In genomic region chr3:185729335-185729715, GRCh38 we compare ENCODE assay signal across 14 cellular contexts.
DNase-seq lines count a peak whose midpoint lies in the region; ATAC-seq and TF ChIP-seq lines count a peak whose summit lies in the region.
"Had no signal": no experiment of that assay in that cellular context is flagged by ENCODE, and none has a peak within 500 bp of the region (broad histone marks: within the 10 kb centered on the region; RNA-seq: fewer than 3 reads in every experiment).

No MANE protein-coding gene starts in this region.

- peak; percentile 41 for ATAC-seq in PC-3
- no peak for ATAC-seq in GM18505 (IDR thresholded peaks at IDR 0.05; ENCODE audit: unreplicated experiment)
- ATAC-seq in activated T-helper 17 cell treated with anti-CD3 and anti-CD28 coated beads, Interleukin-2, amount 50 U/mL, for 72 hours (replicated peaks) = no peak
- ATAC-seq: activated CD8-positive, alpha-beta memory T cell treated with anti-CD3 and anti-CD28 coated beads, Interleukin-2, amount 10 ng/mL, durations not matched to agents 7 days and 5 days had no signal

- H3K4me3 ChIP-seq in PC-3 (ENCODE audit: low read length) = peak overlapping the region; percentile 55
- H3K4me3 ChIP-seq: skin epidermis, uterus had no signal

- TF ChIP-seq CTCF in PC-3 (conservative IDR thresholded peaks at IDR 0.05; ENCODE audit: low read depth, low read length) (no peak), osteocyte (IDR thresholded peaks at IDR 0.05) (no peak)

- POLR2A ChIA-PET in PC-3 (lab: Charles Lee; ENCODE audit: unreplicated experiment) = interaction anchor here (0.6 to 0.7 kb wide), 8 partner anchors 35 to 94 kb away, joined by 3 to 8 read pairs (median 4); no protein-coding TSS in a partner anchor

- H3K9me3 Mint-ChIP-seq in osteocyte (ENCODE audit: unreplicated experiment) = no peaks in the 10 kb centered on the region
- H3K9me3 Mint-ChIP-seq in activated T-helper 17 cell treated with anti-CD3 and anti-CD28 coated beads, Interleukin-2, amount 50 U/mL, for 72 hours = no peaks in the 10 kb centered on the region
- H3K9me3 Mint-ChIP-seq: activated naive CD8-positive, alpha-beta T cell treated with anti-CD3 and anti-CD28 coated beads, Interleukin-2, amount 10 ng/mL, durations not matched to agents 7 days and 5 days had no signal

- peaks cover 88% of the 10 kb centered on the region for H3K79me2 ChIP-seq in PC-3 (ENCODE audit: low read length)

- peaks cover 78% of the 10 kb centered on the region for H3K4me1 ChIP-seq in PC-3 (ENCODE audit: insufficient read depth, low read length)
- H3K4me1 ChIP-seq: uterus had no signal

- CTCF ChIA-PET in PC-3 (lab: Charles Lee) = interaction anchor here (0.8 to 1.8 kb wide), 3 partner anchors 38 to 69 kb away, joined by 3 to 8 read pairs (median 3); no protein-coding TSS in a partner anchor

- H3K4me1 Mint-ChIP-seq in osteocyte (ENCODE audit: unreplicated experiment) = peaks cover 89% of the 10 kb centered on the region
- no peaks in the 10 kb centered on the region for H3K4me1 Mint-ChIP-seq in activated T-helper 17 cell treated with anti-CD3 and anti-CD28 coated beads, Interleukin-2, amount 50 U/mL, for 72 hours
- H3K4me1 Mint-ChIP-seq: activated CD8-positive, alpha-beta memory T cell treated with anti-CD3 and anti-CD28 coated beads, Interleukin-2, amount 10 ng/mL, durations not matched to agents 7 days and 5 days had no signal

- no TSS peak for BruUV-seq in PC-3 (replicated peaks; lab: Mats Ljungman, UMichigan)

- no peaks in the 10 kb centered on the region for H3K27me3 ChIP-seq in PC-3 (ENCODE audit: low read length)
- H3K27me3 ChIP-seq: uterus had no signal

- TF ChIP-seq POLR2A in GM18505 (IDR thresholded peaks at IDR 0.05; ENCODE audit: borderline replicate concordance, extremely low read depth, insufficient read depth, insufficient read length) = no peak

- H3K9me2 ChIP-seq in PC-3 (replicated peaks; ENCODE audit: low read length) = no peaks in the 10 kb centered on the region

- no peaks in the 10 kb centered on the region for H4K20me1 ChIP-seq in PC-3 (ENCODE audit: low read length)

- H3K4me2 ChIP-seq in PC-3 (ENCODE audit: low read length) = peak overlapping the region; percentile 83

- peak overlapping the region; percentile 95 for H3K9ac ChIP-seq in PC-3 (ENCODE audit: low read length)

- H3K4me3 Mint-ChIP-seq in osteocyte (ENCODE audit: unreplicated experiment) = peak overlapping the region; percentile 53
- H3K4me3 Mint-ChIP-seq in activated T-helper 17 cell treated with anti-CD3 and anti-CD28 coated beads, Interleukin-2, amount 50 U/mL, for 72 hours = no peak overlapping the region
- H3K4me3 Mint-ChIP-seq: activated CD8-positive, alpha-beta memory T cell treated with anti-CD3 and anti-CD28 coated beads, Interleukin-2, amount 10 ng/mL, durations not matched to agents 7 days and 5 days; activated naive CD8-positive, alpha-beta T cell treated with anti-CD3 and anti-CD28 coated beads, Interleukin-2, amount 10 ng/mL, durations not matched to agents 7 days and 5 days had no signal

- peaks cover 16% of the 10 kb centered on the region; the same call in 1 of the 2 replicates for H3K36me3 ChIP-seq in PC-3 (ENCODE audit: low read depth, low read length)
- H3K36me3 ChIP-seq: uterus had no signal

- peak overlapping the region; percentile 100 for H3K27ac ChIP-seq in PC-3 (ENCODE audit: low read length)
- H3K27ac ChIP-seq: uterus had no signal

- peak overlapping the region; percentile 84 for H3K27ac Mint-ChIP-seq in osteocyte (ENCODE audit: unreplicated experiment)
- no peak overlapping the region for H3K27ac Mint-ChIP-seq in activated T-helper 17 cell treated with anti-CD3 and anti-CD28 coated beads, Interleukin-2, amount 50 U/mL, for 72 hours
- H3K27ac Mint-ChIP-seq: activated CD8-positive, alpha-beta memory T cell treated with anti-CD3 and anti-CD28 coated beads, Interleukin-2, amount 10 ng/mL, durations not matched to agents 7 days and 5 days; activated naive CD8-positive, alpha-beta T cell treated with anti-CD3 and anti-CD28 coated beads, Interleukin-2, amount 10 ng/mL, durations not matched to agents 7 days and 5 days had no signal

- no peak overlapping the region for H2AFZ ChIP-seq in PC-3 (ENCODE audit: low read length)

- H3K36me3 Mint-ChIP-seq in osteocyte (ENCODE audit: unreplicated experiment) = peaks cover 4% of the 10 kb centered on the region
- H3K36me3 Mint-ChIP-seq in activated T-helper 17 cell treated with anti-CD3 and anti-CD28 coated beads, Interleukin-2, amount 50 U/mL, for 72 hours (ENCODE audit: low read depth) = no peaks in the 10 kb centered on the region
- H3K36me3 Mint-ChIP-seq: activated CD8-positive, alpha-beta memory T cell treated with anti-CD3 and anti-CD28 coated beads, Interleukin-2, amount 10 ng/mL, durations not matched to agents 7 days and 5 days; activated naive CD8-positive, alpha-beta T cell treated with anti-CD3 and anti-CD28 coated beads, Interleukin-2, amount 10 ng/mL, durations not matched to agents 7 days and 5 days had no signal

- DNase-seq in GF-D8 (lab: John Stamatoyannopoulos, UW) (peak; percentile 33), PC-3 (peak; percentile 96), dermis blood vessel endothelial cell (peak; percentile 82), osteocyte (ENCODE audit: extremely low spot score, unreplicated experiment) (no peak), NCI-H1930 (lab: John Stamatoyannopoulos, UW) (no peak)
- DNase-seq in activated CD4-positive, alpha-beta T cell treated with anti-CD3 and anti-CD28 coated beads, Interleukin-2, amount 50 U/mL, for 48 hours = no peak
- DNase-seq: activated CD8-positive, alpha-beta memory T cell treated with anti-CD3 and anti-CD28 coated beads, Interleukin-2, amount 10 ng/mL, durations not matched to agents 7 days and 5 days; activated naive CD8-positive, alpha-beta T cell treated with anti-CD3 and anti-CD28 coated beads, Interleukin-2, amount 10 ng/mL, durations not matched to agents 7 days and 5 days; NCI-H1105; NCI-H774; uterus had no signal

- no peaks in the 10 kb centered on the region for H3K9me3 ChIP-seq in PC-3 (ENCODE audit: low read length)
- H3K9me3 ChIP-seq: uterus had no signal

- no peaks in the 10 kb centered on the region for H3K27me3 Mint-ChIP-seq in osteocyte (ENCODE audit: unreplicated experiment)
- peaks cover 11% of the 10 kb centered on the region for H3K27me3 Mint-ChIP-seq in activated T-helper 17 cell treated with anti-CD3 and anti-CD28 coated beads, Interleukin-2, amount 50 U/mL, for 72 hours

- H3F3A ChIP-seq in PC-3 (ENCODE audit: low read length, unreplicated experiment) = peaks cover 13% of the 10 kb centered on the region

- intact Hi-C loops in PC-3 (cut with micrococcal nuclease) = loop anchor here (1.0 kb wide), 2 partner anchors 41 to 71 kb away; no protein-coding TSS in a partner anchor

Comparison
In these comparisons a context has a peak if more than half of its experiments do, and no peak if none do; other contexts are left out.
1. DNase-seq: peak in GF-D8 (single experiment), PC-3 (single experiment) and dermis blood vessel endothelial cell (single experiment); none in osteocyte (single experiment), NCI-H1930 (0 of 2) and activated CD4-positive, alpha-beta T cell treated with anti-CD3 and anti-CD28 coated beads, Interleukin-2, amount 50 U/mL, for 48 hours (0 of 2).